Comparison of ENCODE assay signal across 9 cellular contexts in the genomic region with DNA sequence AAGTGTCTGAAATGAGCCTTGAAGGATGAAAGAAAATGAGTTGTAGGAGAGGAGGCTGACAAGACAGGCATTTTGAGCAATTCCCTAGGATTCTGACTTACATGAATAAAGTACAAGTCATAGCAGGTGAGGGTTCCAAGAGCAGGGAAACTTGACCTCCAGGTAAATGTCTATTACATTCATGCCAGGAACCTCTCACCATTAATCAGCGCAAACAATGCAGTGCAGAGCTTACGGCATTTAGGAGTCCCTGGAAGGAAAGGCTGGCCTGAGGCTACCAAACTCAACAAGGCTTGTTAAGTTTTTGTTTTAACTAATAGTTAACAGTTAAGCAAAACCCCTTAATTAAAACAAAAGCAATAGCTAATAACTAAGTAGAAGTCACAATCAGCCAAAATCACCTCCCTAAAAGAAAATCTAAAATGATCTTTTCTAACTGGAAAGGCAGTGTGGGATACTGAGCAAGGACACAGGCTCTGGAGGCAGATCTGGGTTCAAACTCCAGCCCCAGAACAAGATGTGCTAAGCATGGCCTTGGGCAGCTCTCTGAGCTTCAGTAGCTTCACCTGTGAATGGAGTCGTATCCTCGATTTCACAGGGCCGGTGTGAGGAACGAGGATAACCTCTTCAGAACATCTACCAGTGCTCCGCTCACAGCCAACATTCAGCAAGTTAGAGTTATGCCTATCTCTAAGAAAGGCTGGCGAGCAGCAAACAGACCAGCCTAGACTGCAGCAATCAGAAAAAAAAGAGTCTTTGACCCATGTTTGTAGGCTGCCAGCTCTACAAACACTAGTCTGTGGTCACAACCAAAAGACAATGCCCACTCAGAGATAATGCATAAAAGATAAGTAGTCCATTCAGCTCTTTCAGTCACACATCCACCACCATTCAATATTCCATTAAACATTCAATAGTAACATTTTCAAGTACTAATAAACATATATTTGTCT. TPM values are rescaled to one million over a fixed set of nuclear protein-coding genes. Genes with fewer than 3 reads are reported as not detected.
DNase-seq lines count a peak whose midpoint lies in the region; ATAC-seq, FAIRE-seq and TF ChIP-seq lines count a peak whose summit lies in the region.
"Had no signal": no experiment of that assay in that cellular context is flagged by ENCODE, and none has a peak within 500 bp of the region (broad histone marks: within the 10 kb centered on the region; RNA-seq: fewer than 3 reads in every experiment).

No MANE protein-coding gene starts in this region.

- POLR2A ChIA-PET in HepG2 (lab: Yijun Ruan, JAX), result interaction anchor here (1.5 to 2.7 kb wide), 3 partner anchors 9 to 25 kb away, joined by 4 to 23 read pairs (median 6); no protein-coding TSS in a partner anchor

- peaks cover 72% of the 10 kb centered on the region for H3K79me2 ChIP-seq in HepG2 (ENCODE audit: insufficient read depth, low read length)

- peaks cover 47% of the 10 kb centered on the region for H3K4me1 Mint-ChIP-seq in activated T-helper 2 cell treated with anti-CD3 and anti-CD28 coated beads, Interferon-gamma antibody, Interleukin-2, Interleukin-4, amounts not matched to agents 10 μg/mL and 5 μg/mL and 100 μg/mL, durations not matched to agents 14 hours and 24 hours and 36 hours (ENCODE audit: low read depth)

- no TSS peak for BruUV-seq in HepG2 (replicated peaks; lab: Mats Ljungman, UMichigan)

- ATAC-seq in heart left ventricle, result peak in 3 of 4 donors; percentile 25 to 33 (median 27)
- no peak for ATAC-seq in Right ventricle myocardium inferior
- ATAC-seq in HepG2, result peak; percentile 94
- ATAC-seq in GM19023 (IDR thresholded peaks at IDR 0.05; ENCODE audit: unreplicated experiment), result no peak
- no peak for ATAC-seq in GM21423 (IDR thresholded peaks at IDR 0.05; ENCODE audit: unreplicated experiment)

- H3K4me3 ChIP-seq in heart left ventricle, result no peak overlapping the region
- H3K4me3 ChIP-seq in HepG2 (replicated peaks in 1 of 3; ENCODE audit: insufficient read depth in 1 of 3, low read depth in 2 of 3, low read length in 3 of 3), result peak overlapping the region; percentile 35 to 52 (median 36); a peak in 5 of 6 replicates
- H3K4me3 ChIP-seq: ovary had no signal

- in situ Hi-C loops in HepG2 (cut with HindIII; ENCODE audit: extremely low pct_ligation_motif_present, low pct_unique_long_range_greater_than_20kb), result no loop called here

- no peaks in the 10 kb centered on the region for H3K27me3 Mint-ChIP-seq in activated T-helper 2 cell treated with anti-CD3 and anti-CD28 coated beads, Interferon-gamma antibody, Interleukin-2, Interleukin-4, amounts not matched to agents 10 μg/mL and 5 μg/mL and 100 μg/mL, durations not matched to agents 14 hours and 24 hours and 36 hours (ENCODE audit: low read depth)

- H3K9me3 Mint-ChIP-seq in activated T-helper 2 cell treated with anti-CD3 and anti-CD28 coated beads, Interferon-gamma antibody, Interleukin-2, Interleukin-4, amounts not matched to agents 10 μg/mL and 5 μg/mL and 100 μg/mL, durations not matched to agents 14 hours and 24 hours and 36 hours, result peaks cover 13% of the 10 kb centered on the region

- CTCF ChIA-PET in HepG2 (lab: Yijun Ruan, JAX; ENCODE audit: low intra/inter-chr PET ratio, low total read pairs), result interaction anchor here (1.1 kb wide), 1 partner anchor 14 kb away, joined by 3 read pairs; no protein-coding TSS in a partner anchor

- H2AFZ ChIP-seq in HepG2 (ENCODE audit: low read length), result no peak overlapping the region

- TF ChIP-seq CTCF in heart left ventricle (IDR thresholded peaks at IDR 0.05), result no peak
- TF ChIP-seq CTCF in HepG2 (CRISPR knock-in tag; IDR thresholded peaks at IDR 0.05), result no peak

- TF ChIP-seq POLR2A in heart left ventricle (IDR thresholded peaks at IDR 0.05) (no peak), HepG2 (IDR thresholded peaks at IDR 0.05; ENCODE audit: insufficient read depth in 1 of 2, low read depth in 2 of 2, low read length in 2 of 2) (no peak)

- peaks cover 0 to 12% (median 4%) of the 10 kb centered on the region in 12 donors for H3K9me3 ChIP-seq in heart left ventricle
- peaks cover under 1% of the 10 kb centered on the region; the same call in 1 of the 2 replicates for H3K9me3 ChIP-seq in HepG2 (ENCODE audit: low read length)
- H3K9me3 ChIP-seq: ovary had no signal

- no peaks in the 10 kb centered on the region for H3K36me3 ChIP-seq in heart left ventricle
- no peaks in the 10 kb centered on the region for H3K36me3 ChIP-seq in HepG2 (replicated peaks in 1 of 2; ENCODE audit: control insufficient read depth in 1 of 2, insufficient read depth in 2 of 2, low read length in 2 of 2)
- H3K36me3 ChIP-seq: ovary had no signal

- H3K27me3 ChIP-seq in heart left ventricle (no peaks in the 10 kb centered on the region), HepG2 (ENCODE audit: control insufficient read depth in 1 of 2, insufficient read depth in 2 of 2, low read length in 2 of 2) (no peaks in the 10 kb centered on the region)
- H3K27me3 ChIP-seq: ovary had no signal

- intact Hi-C loops in heart left ventricle (cut with DNase I) (no loop called here), Right ventricle myocardium inferior (cut with DNase I) (loop anchor here (2.0 kb wide), 1 partner anchor 13 kb away; no protein-coding TSS in a partner anchor), HepG2 (cut with micrococcal nuclease; ENCODE audit: unreplicated experiment) (loop anchor here (1.0 kb wide), 1 partner anchor 14 kb away; no protein-coding TSS in a partner anchor)
- intact Hi-C loops in activated T-helper 2 cell treated with anti-CD3 and anti-CD28 coated beads, Interferon-gamma antibody, Interleukin-2, Interleukin-4, amounts not matched to agents 10 μg/mL and 5 μg/mL and 100 μg/mL, durations not matched to agents 14 hours and 24 hours and 36 hours (cut with micrococcal nuclease), result no loop called here

- peak; percentile 57 for FAIRE-seq in HepG2 (lab: Jason Lieb, UNC)

- no peak overlapping the region for H3K4me3 Mint-ChIP-seq in activated T-helper 2 cell treated with anti-CD3 and anti-CD28 coated beads, Interferon-gamma antibody, Interleukin-2, Interleukin-4, amounts not matched to agents 10 μg/mL and 5 μg/mL and 100 μg/mL, durations not matched to agents 14 hours and 24 hours and 36 hours (ENCODE audit: low read depth)

- DNase-seq in heart left ventricle (no peak), Right ventricle myocardium inferior (ENCODE audit: missing footprints) (no peak), HepG2 (ENCODE audit: low spot score) (peak; percentile 78), GDM1 (lab: John Stamatoyannopoulos, UW) (no peak), mesenteric fat pad (ENCODE audit: low spot score) (no peak)
- no peak for DNase-seq in activated T-helper 2 cell treated with anti-CD3 and anti-CD28 coated beads, Interferon-gamma antibody, Interleukin-2, Interleukin-4, amounts not matched to agents 10 μg/mL and 5 μg/mL and 100 μg/mL, durations not matched to agents 14 hours and 24 hours and 36 hours (ENCODE audit: low spot score)
- DNase-seq: ovary had no signal

- peak overlapping the region; percentile 58 for H3K9ac ChIP-seq in HepG2 (ENCODE audit: insufficient read depth, low read depth, low read length)

- H3K36me3 Mint-ChIP-seq in activated T-helper 2 cell treated with anti-CD3 and anti-CD28 coated beads, Interferon-gamma antibody, Interleukin-2, Interleukin-4, amounts not matched to agents 10 μg/mL and 5 μg/mL and 100 μg/mL, durations not matched to agents 14 hours and 24 hours and 36 hours (ENCODE audit: low read depth), result peaks cover 34% of the 10 kb centered on the region

- H3K27ac ChIP-seq in heart left ventricle (peak overlapping the region in 11 of 12 donors; percentile 3 to 76 (median 49)), HepG2 (ENCODE audit: extremely low read length, insufficient read depth, low read length) (peak overlapping the region; percentile 82)

- H3K4me2 ChIP-seq in HepG2 (ENCODE audit: low read depth, low read length), result peak overlapping the region; percentile 87

- 53 to 72% (median 65%) methylated on average over 8 of the region's 8 CpGs for WGBS in heart left ventricle, 4 donors
- WGBS in HepG2 (ENCODE audit: low lambda C conversion rate), result 2% methylated on average over 8 of the region's 8 CpGs

- peak overlapping the region; percentile 11 for H3K27ac Mint-ChIP-seq in activated T-helper 2 cell treated with anti-CD3 and anti-CD28 coated beads, Interferon-gamma antibody, Interleukin-2, Interleukin-4, amounts not matched to agents 10 μg/mL and 5 μg/mL and 100 μg/mL, durations not matched to agents 14 hours and 24 hours and 36 hours

- H3K4me1 ChIP-seq in heart left ventricle (peaks cover 0 to 60% (median 34%) of the 10 kb centered on the region in 12 donors), HepG2 (ENCODE audit: insufficient read depth, low read length) (peaks cover 74% of the 10 kb centered on the region)

- peaks cover 5% of the 10 kb centered on the region; the same call in 1 of the 2 replicates for H4K20me1 ChIP-seq in HepG2 (ENCODE audit: insufficient read depth, low read length)

- no peak for TF ChIP-seq RAD21 in HepG2 (CRISPR knock-in tag; IDR thresholded peaks at IDR 0.05)

- TF ChIP-seq EP300 in HepG2 (IDR thresholded peaks at IDR 0.05; ENCODE audit: low read depth in 2 of 2, low read length in 2 of 2) (no peak; a peak in 2 of 4 replicates), HepG2 (CRISPR knock-in tag; IDR thresholded peaks at IDR 0.05; ENCODE audit: borderline replicate concordance) (0 out of 2 replicates have a peak, but pooled peaks have one; percentile 23)

RNA-seq across cellular contexts. Expression of gene PPTC7, which starts 16.9 kb away (rescaled TPM):
- 100 to 1,000 TPM in 1 of 9 donors, 10 to 100 TPM in 8; 47.5 to 113 (median 72.7) TPM for total RNA-seq in heart left ventricle
- polyA plus RNA-seq in heart left ventricle, result 10 to 100 TPM; 26.6 to 53.1 TPM
- total RNA-seq in Right ventricle myocardium inferior, result 99.2 TPM
- total RNA-seq in activated T-helper 2 cell treated with anti-CD3 and anti-CD28 coated beads, Interferon-gamma antibody, Interleukin-2, Interleukin-4, amounts not matched to agents 10 μg/mL and 5 μg/mL and 100 μg/mL, durations not matched to agents 14 hours and 24 hours and 36 hours, result 41.7 and 42.4 TPM in 2 replicates
- total RNA-seq in HepG2 (2016; rRNA removed; fragmentation: Illumina TruSeq; extraction: Trizol), result 4.8 and 8.5 TPM in 2 replicates
- 1.6 and 1.9 TPM in 2 replicates for total RNA-seq in HepG2 (2016; cell fraction: cytosol; rRNA removed; fragmentation: Illumina TruSeq; extraction: Trizol; ENCODE audit: low read depth)
- total RNA-seq in HepG2 (2016; cell fraction: insoluble cytoplasmic fraction; rRNA removed; fragmentation: Illumina TruSeq; extraction: Trizol), result 4.2 and 8.0 TPM in 2 replicates
- total RNA-seq in HepG2 (2016; cell fraction: membrane; rRNA removed; fragmentation: Illumina TruSeq; extraction: Trizol), result 6.4 and 7.5 TPM in 2 replicates
- total RNA-seq in HepG2 (2016; cell fraction: nucleus; rRNA removed; fragmentation: Illumina TruSeq; extraction: Trizol), result 12.1 and 12.8 TPM in 2 replicates
- polyA plus RNA-seq in HepG2 (2011; rRNA removed), result 10.6 and 12.3 TPM in 2 replicates
- 5.4 and 8.1 TPM in 2 replicates for polyA plus RNA-seq in HepG2 (2011; cell fraction: cytosol; rRNA removed)
- polyA plus RNA-seq in HepG2 (2011; cell fraction: nucleus; rRNA removed), result 6.7 and 6.8 TPM in 2 replicates
- 10.9 and 11.6 TPM in 2 replicates for polyA plus RNA-seq in HepG2 (2012)
- polyA plus RNA-seq in HepG2 (2016; cell fraction: cytosol; fragmentation: Illumina TruSeq; extraction: Trizol; ENCODE audit: low read depth), result 0.76 and 0.94 TPM in 2 replicates
- 18.5 and 19.8 TPM in 2 replicates for polyA plus RNA-seq in HepG2 (2016; cell fraction: insoluble cytoplasmic fraction; fragmentation: Illumina TruSeq; extraction: Trizol; ENCODE audit: low read depth)
- polyA plus RNA-seq in HepG2 (2016; cell fraction: membrane; fragmentation: Illumina TruSeq; extraction: Trizol; ENCODE audit: low read depth), result 5.2 and 6.2 TPM in 2 replicates
- polyA plus RNA-seq in HepG2 (2016; cell fraction: nucleus; fragmentation: Illumina TruSeq; extraction: Trizol; ENCODE audit: insufficient read depth, low read depth), result 20.2 and 21.2 TPM in 2 replicates
- 44.4 and 46.8 TPM in 2 replicates for polyA minus RNA-seq in HepG2 (2011; rRNA and poly(A)+ RNA removed; ENCODE audit: low replicate concordance)
- polyA minus RNA-seq in HepG2 (2011; cell fraction: cytosol; rRNA and poly(A)+ RNA removed), result 10.9 and 11.6 TPM in 2 replicates
- 23.0 and 23.1 TPM in 2 replicates for polyA minus RNA-seq in HepG2 (2011; cell fraction: nucleus; rRNA and poly(A)+ RNA removed)
- 29.9 TPM for total RNA-seq in mesenteric fat pad

RNA-seq across cellular contexts. Expression of gene TCTN1, which starts 47.7 kb away (rescaled TPM):
- 10 to 100 TPM; 17.3 to 27.7 (median 20.2) TPM for total RNA-seq in heart left ventricle
- 10 to 100 TPM; 12.6 to 18.5 TPM for polyA plus RNA-seq in heart left ventricle
- 26.9 TPM for total RNA-seq in Right ventricle myocardium inferior
- total RNA-seq in activated T-helper 2 cell treated with anti-CD3 and anti-CD28 coated beads, Interferon-gamma antibody, Interleukin-2, Interleukin-4, amounts not matched to agents 10 μg/mL and 5 μg/mL and 100 μg/mL, durations not matched to agents 14 hours and 24 hours and 36 hours, result 5.1 and 6.6 TPM in 2 replicates
- 8.9 and 16.0 TPM in 2 replicates for total RNA-seq in HepG2 (2016; rRNA removed; fragmentation: Illumina TruSeq; extraction: Trizol)
- total RNA-seq in HepG2 (2016; cell fraction: cytosol; rRNA removed; fragmentation: Illumina TruSeq; extraction: Trizol; ENCODE audit: low read depth), result 9.2 and 12.3 TPM in 2 replicates
- total RNA-seq in HepG2 (2016; cell fraction: insoluble cytoplasmic fraction; rRNA removed; fragmentation: Illumina TruSeq; extraction: Trizol), result 6.9 and 17.5 TPM in 2 replicates
- total RNA-seq in HepG2 (2016; cell fraction: membrane; rRNA removed; fragmentation: Illumina TruSeq; extraction: Trizol), result 15.4 and 17.4 TPM in 2 replicates
- 22.8 and 24.9 TPM in 2 replicates for total RNA-seq in HepG2 (2016; cell fraction: nucleus; rRNA removed; fragmentation: Illumina TruSeq; extraction: Trizol)
- 13.3 and 13.6 TPM in 2 replicates for polyA plus RNA-seq in HepG2 (2011; rRNA removed)
- polyA plus RNA-seq in HepG2 (2011; cell fraction: cytosol; rRNA removed), result 6.7 and 7.7 TPM in 2 replicates
- polyA plus RNA-seq in HepG2 (2011; cell fraction: nucleus; rRNA removed), result 23.4 and 26.4 TPM in 2 replicates
- polyA plus RNA-seq in HepG2 (2012), result 9.0 and 11.5 TPM in 2 replicates
- 9.0 and 13.4 TPM in 2 replicates for polyA plus RNA-seq in HepG2 (2016; cell fraction: cytosol; fragmentation: Illumina TruSeq; extraction: Trizol; ENCODE audit: low read depth)
- 7.3 and 7.9 TPM in 2 replicates for polyA plus RNA-seq in HepG2 (2016; cell fraction: insoluble cytoplasmic fraction; fragmentation: Illumina TruSeq; extraction: Trizol; ENCODE audit: low read depth)
- 14.0 and 14.1 TPM in 2 replicates for polyA plus RNA-seq in HepG2 (2016; cell fraction: membrane; fragmentation: Illumina TruSeq; extraction: Trizol; ENCODE audit: low read depth)
- polyA plus RNA-seq in HepG2 (2016; cell fraction: nucleus; fragmentation: Illumina TruSeq; extraction: Trizol; ENCODE audit: insufficient read depth, low read depth), result 38.7 and 42.7 TPM in 2 replicates
- 15.1 and 25.2 TPM in 2 replicates for polyA minus RNA-seq in HepG2 (2011; rRNA and poly(A)+ RNA removed; ENCODE audit: low replicate concordance)
- 3.6 and 5.3 TPM in 2 replicates for polyA minus RNA-seq in HepG2 (2011; cell fraction: cytosol; rRNA and poly(A)+ RNA removed)
- polyA minus RNA-seq in HepG2 (2011; cell fraction: nucleus; rRNA and poly(A)+ RNA removed), result 13.9 and 19.4 TPM in 2 replicates
- 22.7 TPM for total RNA-seq in mesenteric fat pad

Comparison
In these comparisons a context has a peak if more than half of its experiments do, and no peak if none do; other contexts are left out.
1. ATAC-seq: peak in heart left ventricle (3 of 4) and HepG2 (single experiment); none in Right ventricle myocardium inferior (single experiment), GM19023 (single experiment) and GM21423 (single experiment).
2. intact Hi-C loops: an anchor here in Right ventricle myocardium inferior (2.0 kb wide) and HepG2 (1.0 kb wide); none called in heart left ventricle and activated T-helper 2 cell treated with anti-CD3 and anti-CD28 coated beads, Interferon-gamma antibody, Interleukin-2, Interleukin-4, amounts not matched to agents 10 μg/mL and 5 μg/mL and 100 μg/mL, durations not matched to agents 14 hours and 24 hours and 36 hours.
3. H3K4me3 ChIP-seq: peak in HepG2 (3 of 3); none in heart left ventricle (0 of 12).